Comparison of ENCODE assay signal across 1 cellular context in the genomic region with DNA sequence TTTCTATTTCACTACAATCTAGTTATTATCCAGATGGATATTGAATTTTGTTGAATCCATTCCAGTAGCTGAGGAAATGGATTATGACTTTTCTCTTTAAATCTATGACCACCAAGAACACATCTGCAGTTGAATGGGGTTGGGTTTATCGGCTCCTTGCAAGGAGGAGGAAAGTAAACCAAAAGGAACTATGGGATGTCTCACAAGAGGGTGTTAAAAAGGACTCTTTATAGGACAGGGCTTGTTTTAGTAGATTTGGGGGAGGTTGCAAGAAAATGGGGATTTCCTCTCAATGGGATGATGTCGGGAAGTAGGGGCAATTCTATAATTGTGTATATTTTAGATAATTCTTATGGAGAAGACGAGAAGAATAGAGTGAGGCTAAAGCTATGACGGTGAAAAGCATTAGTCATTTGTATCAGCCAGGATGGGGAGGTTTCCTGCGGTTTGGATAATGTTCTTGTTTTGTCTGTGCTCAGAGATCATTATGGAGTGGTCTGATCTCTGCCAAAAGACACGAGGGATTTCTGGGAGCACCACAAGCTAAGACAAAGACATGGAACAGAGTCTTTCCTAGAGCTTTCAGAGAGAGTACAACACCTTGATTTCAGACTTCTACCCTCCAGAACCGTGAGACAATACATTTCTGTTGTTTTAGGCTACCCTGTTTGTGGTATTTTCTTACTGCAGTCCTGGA.
TF ChIP-seq lines count a peak whose summit lies in the region.

No MANE protein-coding gene starts in this region.

TF ChIP-seq in K562, 482 proteins besides CTCF, POLR2A, EP300 and RAD21 (continued from another document and continues in another):
- TF ChIP-seq ZNF347 (CRISPR knock-in tag; IDR thresholded peaks at IDR 0.05; ENCODE audit: low read depth) (no peak), CHD4 (IDR thresholded peaks at IDR 0.05; ENCODE audit: insufficient read depth, insufficient replicate concordance, low read depth, low read length, poor library complexity, severe bottlenecking) (no peak), ILK (tag; IDR thresholded peaks at IDR 0.05; ENCODE audit: borderline replicate concordance, low read depth) (0 out of 2 replicates have a peak, but pooled peaks have one; percentile 13), HDAC8 (tag; IDR thresholded peaks at IDR 0.05) (no peak), ZNF354B (CRISPR knock-in tag; IDR thresholded peaks at IDR 0.05) (no peak), NFATC3 (IDR thresholded peaks at IDR 0.05) (no peak), PHF20 (IDR thresholded peaks at IDR 0.05; ENCODE audit: partially characterized antibody) (no peak), ZSCAN29 (IDR thresholded peaks at IDR 0.05) (no peak), HMGXB4 (CRISPR knock-in tag; IDR thresholded peaks at IDR 0.05) (no peak), ZNF274 (IDR thresholded peaks at IDR 0.05; ENCODE audit: borderline replicate concordance, low read depth, low read length) (no peak), EWSR1 (IDR thresholded peaks at IDR 0.05; ENCODE audit: borderline replicate concordance, low read depth, partially characterized antibody) (no peak), ARHGAP35 (IDR thresholded peaks at IDR 0.05; ENCODE audit: partially characterized antibody) (no peak), PRPF4 (IDR thresholded peaks at IDR 0.05; ENCODE audit: insufficient read depth, low read depth, low read length, poor library complexity, severe bottlenecking) (no peak), SETDB1 (IDR thresholded peaks at IDR 0.05; ENCODE audit: low read length) (no peak), SAP30 (IDR thresholded peaks at IDR 0.05; ENCODE audit: borderline replicate concordance, insufficient read depth, low read depth, low read length, poor library complexity, severe bottlenecking) (no peak), ZBTB9 (CRISPR knock-in tag; IDR thresholded peaks at IDR 0.05) (peak; percentile 70; the same call in 1 of the 2 replicates), NFE2 (IDR thresholded peaks at IDR 0.05; ENCODE audit: low read depth) (peak; percentile 74), CBX5 (IDR thresholded peaks at IDR 0.05; ENCODE audit: borderline replicate concordance, low read depth) (peak; percentile 56; the same call in 1 of the 2 replicates), ZBED1 (IDR thresholded peaks at IDR 0.05) (no peak), ESRRA (IDR thresholded peaks at IDR 0.05; ENCODE audit: borderline replicate concordance, low read depth) (peak; percentile 82; the same call in 1 of the 2 replicates), ZNF184 (CRISPR knock-in tag; IDR thresholded peaks at IDR 0.05) (no peak), FUS (optimal IDR thresholded peaks at IDR 0.05; ENCODE audit: low read depth, low read length) (no peak), ZC3H8 (IDR thresholded peaks at IDR 0.05) (no peak), ELF4 (CRISPR knock-in tag; IDR thresholded peaks at IDR 0.05) (no peak), CBFB (CRISPR knock-in tag; IDR thresholded peaks at IDR 0.05) (no peak), ZFP36 (IDR thresholded peaks at IDR 0.05; ENCODE audit: low read depth, low read length, partially characterized antibody) (no peak), ZNF766 (CRISPR knock-in tag; conservative IDR thresholded peaks at IDR 0.05) (peak; percentile 93), CAMTA2 (CRISPR knock-in tag; conservative IDR thresholded peaks at IDR 0.05) (0 out of 2 replicates have a peak, but pooled peaks have one; percentile 12), ARID1B (IDR thresholded peaks at IDR 0.05) (peak; percentile 93), STAG1 (CRISPR knock-in tag; IDR thresholded peaks at IDR 0.05; ENCODE audit: borderline replicate concordance) (no peak), ZEB2 (IDR thresholded peaks at IDR 0.05) (peak; percentile 65), TCF7 (IDR thresholded peaks at IDR 0.05; ENCODE audit: borderline replicate concordance) (no peak), ZFP91 (CRISPR knock-in tag; IDR thresholded peaks at IDR 0.05) (no peak), MCM2 (IDR thresholded peaks at IDR 0.05; ENCODE audit: low read depth) (no peak), PHB (CRISPR knock-in tag; IDR thresholded peaks at IDR 0.05) (no peak), IRF9 (tag; IDR thresholded peaks at IDR 0.05) (0 out of 2 replicates have a peak, but pooled peaks have one; percentile 7), KDM2B (CRISPR knock-in tag; IDR thresholded peaks at IDR 0.05) (no peak), HDAC3 (IDR thresholded peaks at IDR 0.05; ENCODE audit: borderline replicate concordance, partially characterized antibody) (peak; percentile 95), THRA (IDR thresholded peaks at IDR 0.05) (no peak)
- TF ChIP-seq, protein P1, sequence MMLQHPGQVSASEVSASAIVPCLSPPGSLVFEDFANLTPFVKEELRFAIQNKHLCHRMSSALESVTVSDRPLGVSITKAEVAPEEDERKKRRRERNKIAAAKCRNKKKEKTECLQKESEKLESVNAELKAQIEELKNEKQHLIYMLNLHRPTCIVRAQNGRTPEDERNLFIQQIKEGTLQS (IDR thresholded peaks at IDR 0.05), result peak; percentile 85
- TF ChIP-seq, protein P1 (CRISPR knock-in tag; conservative IDR thresholded peaks at IDR 0.05), result no peak
- TF ChIP-seq, protein P2, sequence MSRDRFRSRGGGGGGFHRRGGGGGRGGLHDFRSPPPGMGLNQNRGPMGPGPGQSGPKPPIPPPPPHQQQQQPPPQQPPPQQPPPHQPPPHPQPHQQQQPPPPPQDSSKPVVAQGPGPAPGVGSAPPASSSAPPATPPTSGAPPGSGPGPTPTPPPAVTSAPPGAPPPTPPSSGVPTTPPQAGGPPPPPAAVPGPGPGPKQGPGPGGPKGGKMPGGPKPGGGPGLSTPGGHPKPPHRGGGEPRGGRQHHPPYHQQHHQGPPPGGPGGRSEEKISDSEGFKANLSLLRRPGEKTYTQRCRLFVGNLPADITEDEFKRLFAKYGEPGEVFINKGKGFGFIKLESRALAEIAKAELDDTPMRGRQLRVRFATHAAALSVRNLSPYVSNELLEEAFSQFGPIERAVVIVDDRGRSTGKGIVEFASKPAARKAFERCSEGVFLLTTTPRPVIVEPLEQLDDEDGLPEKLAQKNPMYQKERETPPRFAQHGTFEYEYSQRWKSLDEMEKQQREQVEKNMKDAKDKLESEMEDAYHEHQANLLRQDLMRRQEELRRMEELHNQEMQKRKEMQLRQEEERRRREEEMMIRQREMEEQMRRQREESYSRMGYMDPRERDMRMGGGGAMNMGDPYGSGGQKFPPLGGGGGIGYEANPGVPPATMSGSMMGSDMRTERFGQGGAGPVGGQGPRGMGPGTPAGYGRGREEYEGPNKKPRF (IDR thresholded peaks at IDR 0.05; ENCODE audit: low read depth, low read length), result no peak
- TF ChIP-seq, protein P3, sequence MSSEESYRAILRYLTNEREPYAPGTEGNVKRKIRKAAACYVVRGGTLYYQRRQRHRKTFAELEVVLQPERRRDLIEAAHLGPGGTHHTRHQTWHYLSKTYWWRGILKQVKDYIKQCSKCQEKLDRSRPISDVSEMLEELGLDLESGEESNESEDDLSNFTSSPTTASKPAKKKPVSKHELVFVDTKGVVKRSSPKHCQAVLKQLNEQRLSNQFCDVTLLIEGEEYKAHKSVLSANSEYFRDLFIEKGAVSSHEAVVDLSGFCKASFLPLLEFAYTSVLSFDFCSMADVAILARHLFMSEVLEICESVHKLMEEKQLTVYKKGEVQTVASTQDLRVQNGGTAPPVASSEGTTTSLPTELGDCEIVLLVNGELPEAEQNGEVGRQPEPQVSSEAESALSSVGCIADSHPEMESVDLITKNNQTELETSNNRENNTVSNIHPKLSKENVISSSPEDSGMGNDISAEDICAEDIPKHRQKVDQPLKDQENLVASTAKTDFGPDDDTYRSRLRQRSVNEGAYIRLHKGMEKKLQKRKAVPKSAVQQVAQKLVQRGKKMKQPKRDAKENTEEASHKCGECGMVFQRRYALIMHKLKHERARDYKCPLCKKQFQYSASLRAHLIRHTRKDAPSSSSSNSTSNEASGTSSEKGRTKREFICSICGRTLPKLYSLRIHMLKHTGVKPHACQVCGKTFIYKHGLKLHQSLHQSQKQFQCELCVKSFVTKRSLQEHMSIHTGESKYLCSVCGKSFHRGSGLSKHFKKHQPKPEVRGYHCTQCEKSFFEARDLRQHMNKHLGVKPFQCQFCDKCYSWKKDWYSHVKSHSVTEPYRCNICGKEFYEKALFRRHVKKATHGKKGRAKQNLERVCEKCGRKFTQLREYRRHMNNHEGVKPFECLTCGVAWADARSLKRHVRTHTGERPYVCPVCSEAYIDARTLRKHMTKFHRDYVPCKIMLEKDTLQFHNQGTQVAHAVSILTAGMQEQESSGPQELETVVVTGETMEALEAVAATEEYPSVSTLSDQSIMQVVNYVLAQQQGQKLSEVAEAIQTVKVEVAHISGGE (CRISPR knock-in tag; IDR thresholded peaks at IDR 0.05), result no peak
- TF ChIP-seq, protein P4, sequence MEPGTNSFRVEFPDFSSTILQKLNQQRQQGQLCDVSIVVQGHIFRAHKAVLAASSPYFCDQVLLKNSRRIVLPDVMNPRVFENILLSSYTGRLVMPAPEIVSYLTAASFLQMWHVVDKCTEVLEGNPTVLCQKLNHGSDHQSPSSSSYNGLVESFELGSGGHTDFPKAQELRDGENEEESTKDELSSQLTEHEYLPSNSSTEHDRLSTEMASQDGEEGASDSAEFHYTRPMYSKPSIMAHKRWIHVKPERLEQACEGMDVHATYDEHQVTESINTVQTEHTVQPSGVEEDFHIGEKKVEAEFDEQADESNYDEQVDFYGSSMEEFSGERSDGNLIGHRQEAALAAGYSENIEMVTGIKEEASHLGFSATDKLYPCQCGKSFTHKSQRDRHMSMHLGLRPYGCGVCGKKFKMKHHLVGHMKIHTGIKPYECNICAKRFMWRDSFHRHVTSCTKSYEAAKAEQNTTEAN (CRISPR knock-in tag; IDR thresholded peaks at IDR 0.05), result peak; percentile 71; the same call in 1 of the 2 replicates
- TF ChIP-seq, protein P5, sequence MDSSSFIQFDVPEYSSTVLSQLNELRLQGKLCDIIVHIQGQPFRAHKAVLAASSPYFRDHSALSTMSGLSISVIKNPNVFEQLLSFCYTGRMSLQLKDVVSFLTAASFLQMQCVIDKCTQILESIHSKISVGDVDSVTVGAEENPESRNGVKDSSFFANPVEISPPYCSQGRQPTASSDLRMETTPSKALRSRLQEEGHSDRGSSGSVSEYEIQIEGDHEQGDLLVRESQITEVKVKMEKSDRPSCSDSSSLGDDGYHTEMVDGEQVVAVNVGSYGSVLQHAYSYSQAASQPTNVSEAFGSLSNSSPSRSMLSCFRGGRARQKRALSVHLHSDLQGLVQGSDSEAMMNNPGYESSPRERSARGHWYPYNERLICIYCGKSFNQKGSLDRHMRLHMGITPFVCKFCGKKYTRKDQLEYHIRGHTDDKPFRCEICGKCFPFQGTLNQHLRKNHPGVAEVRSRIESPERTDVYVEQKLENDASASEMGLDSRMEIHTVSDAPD (CRISPR knock-in tag; IDR thresholded peaks at IDR 0.05), result no peak
